1 cellular context compared by ENCODE assay signal in the genomic region with DNA sequence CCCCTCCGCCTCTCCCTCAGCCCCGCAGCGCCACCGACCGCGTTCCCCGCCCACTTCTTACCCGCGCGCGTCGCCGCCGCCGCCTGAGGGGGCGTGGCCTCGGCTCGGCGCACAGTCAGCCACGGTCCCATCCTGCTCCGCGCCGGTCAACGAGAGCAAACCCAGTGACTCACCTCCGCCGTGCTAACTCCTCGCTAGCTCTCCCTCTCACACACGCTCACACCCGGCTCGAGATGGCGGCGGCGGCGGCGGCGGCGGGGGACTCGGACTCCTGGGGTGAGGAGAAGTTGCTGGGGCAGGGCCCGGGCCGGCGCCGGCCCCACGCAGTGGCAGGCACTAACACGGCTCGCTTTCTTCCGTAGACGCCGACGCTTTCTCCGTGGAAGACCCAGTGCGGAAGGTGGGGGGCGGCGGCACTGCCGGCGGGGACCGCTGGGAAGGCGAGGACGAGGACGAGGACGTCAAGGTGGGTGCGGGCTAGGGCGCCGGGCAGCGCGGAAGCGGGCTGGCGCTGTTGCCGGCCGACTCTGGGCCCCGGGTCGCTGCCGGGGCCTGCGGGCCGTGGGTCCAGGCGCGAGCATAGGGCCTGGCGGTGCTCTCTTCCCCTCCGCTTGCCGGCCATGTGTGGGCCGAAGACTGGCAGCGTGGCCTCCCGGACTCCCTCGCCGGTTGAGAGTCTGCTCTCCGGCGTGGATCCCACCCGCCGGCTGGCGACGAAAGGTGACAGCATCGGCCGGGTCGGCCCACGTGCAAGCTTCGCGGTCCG.
TF ChIP-seq lines count a peak whose summit lies in the region.

A gene with protein sequence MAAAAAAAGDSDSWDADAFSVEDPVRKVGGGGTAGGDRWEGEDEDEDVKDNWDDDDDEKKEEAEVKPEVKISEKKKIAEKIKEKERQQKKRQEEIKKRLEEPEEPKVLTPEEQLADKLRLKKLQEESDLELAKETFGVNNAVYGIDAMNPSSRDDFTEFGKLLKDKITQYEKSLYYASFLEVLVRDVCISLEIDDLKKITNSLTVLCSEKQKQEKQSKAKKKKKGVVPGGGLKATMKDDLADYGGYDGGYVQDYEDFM (plus strand): TSS at position 186 of the 766 bp plus-strand sequence. CDS start 48 bp downstream, at position 234.

TF ChIP-seq in K562, 482 proteins besides CTCF, POLR2A, EP300 and RAD21 (continued from another document and continues in another):
- TF ChIP-seq PRMT5 (CRISPR knock-in tag; IDR thresholded peaks at IDR 0.05): peak; percentile 30; the same call in 1 of the 2 replicates
- no peak for TF ChIP-seq NFE2L1 (tag; IDR thresholded peaks at IDR 0.05; ENCODE audit: borderline replicate concordance, low read depth)
- no peak for TF ChIP-seq PHTF2 (CRISPR knock-in tag; IDR thresholded peaks at IDR 0.05)
- no peak for TF ChIP-seq FOS (IDR thresholded peaks at IDR 0.05; ENCODE audit: extremely low read depth, insufficient read length)
- TF ChIP-seq ILF3 (IDR thresholded peaks at IDR 0.05; ENCODE audit: borderline replicate concordance): no peak
- TF ChIP-seq, protein P1, sequence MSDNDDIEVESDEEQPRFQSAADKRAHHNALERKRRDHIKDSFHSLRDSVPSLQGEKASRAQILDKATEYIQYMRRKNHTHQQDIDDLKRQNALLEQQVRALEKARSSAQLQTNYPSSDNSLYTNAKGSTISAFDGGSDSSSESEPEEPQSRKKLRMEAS (CRISPR knock-in tag; IDR thresholded peaks at IDR 0.05): peak; percentile 52
- peak; percentile 80 for TF ChIP-seq CHD1 (IDR thresholded peaks at IDR 0.05; ENCODE audit: low read length)
- TF ChIP-seq, protein P2, sequence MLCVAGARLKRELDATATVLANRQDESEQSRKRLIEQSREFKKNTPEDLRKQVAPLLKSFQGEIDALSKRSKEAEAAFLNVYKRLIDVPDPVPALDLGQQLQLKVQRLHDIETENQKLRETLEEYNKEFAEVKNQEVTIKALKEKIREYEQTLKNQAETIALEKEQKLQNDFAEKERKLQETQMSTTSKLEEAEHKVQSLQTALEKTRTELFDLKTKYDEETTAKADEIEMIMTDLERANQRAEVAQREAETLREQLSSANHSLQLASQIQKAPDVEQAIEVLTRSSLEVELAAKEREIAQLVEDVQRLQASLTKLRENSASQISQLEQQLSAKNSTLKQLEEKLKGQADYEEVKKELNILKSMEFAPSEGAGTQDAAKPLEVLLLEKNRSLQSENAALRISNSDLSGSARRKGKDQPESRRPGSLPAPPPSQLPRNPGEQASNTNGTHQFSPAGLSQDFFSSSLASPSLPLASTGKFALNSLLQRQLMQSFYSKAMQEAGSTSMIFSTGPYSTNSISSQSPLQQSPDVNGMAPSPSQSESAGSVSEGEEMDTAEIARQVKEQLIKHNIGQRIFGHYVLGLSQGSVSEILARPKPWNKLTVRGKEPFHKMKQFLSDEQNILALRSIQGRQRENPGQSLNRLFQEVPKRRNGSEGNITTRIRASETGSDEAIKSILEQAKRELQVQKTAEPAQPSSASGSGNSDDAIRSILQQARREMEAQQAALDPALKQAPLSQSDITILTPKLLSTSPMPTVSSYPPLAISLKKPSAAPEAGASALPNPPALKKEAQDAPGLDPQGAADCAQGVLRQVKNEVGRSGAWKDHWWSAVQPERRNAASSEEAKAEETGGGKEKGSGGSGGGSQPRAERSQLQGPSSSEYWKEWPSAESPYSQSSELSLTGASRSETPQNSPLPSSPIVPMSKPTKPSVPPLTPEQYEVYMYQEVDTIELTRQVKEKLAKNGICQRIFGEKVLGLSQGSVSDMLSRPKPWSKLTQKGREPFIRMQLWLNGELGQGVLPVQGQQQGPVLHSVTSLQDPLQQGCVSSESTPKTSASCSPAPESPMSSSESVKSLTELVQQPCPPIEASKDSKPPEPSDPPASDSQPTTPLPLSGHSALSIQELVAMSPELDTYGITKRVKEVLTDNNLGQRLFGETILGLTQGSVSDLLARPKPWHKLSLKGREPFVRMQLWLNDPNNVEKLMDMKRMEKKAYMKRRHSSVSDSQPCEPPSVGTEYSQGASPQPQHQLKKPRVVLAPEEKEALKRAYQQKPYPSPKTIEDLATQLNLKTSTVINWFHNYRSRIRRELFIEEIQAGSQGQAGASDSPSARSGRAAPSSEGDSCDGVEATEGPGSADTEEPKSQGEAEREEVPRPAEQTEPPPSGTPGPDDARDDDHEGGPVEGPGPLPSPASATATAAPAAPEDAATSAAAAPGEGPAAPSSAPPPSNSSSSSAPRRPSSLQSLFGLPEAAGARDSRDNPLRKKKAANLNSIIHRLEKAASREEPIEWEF (CRISPR knock-in tag; IDR thresholded peaks at IDR 0.05): no peak
- no peak for TF ChIP-seq HDAC6 (IDR thresholded peaks at IDR 0.05; ENCODE audit: low read depth, low read length)
- no peak for TF ChIP-seq ZNF41 (CRISPR knock-in tag; conservative IDR thresholded peaks at IDR 0.05)
- peak; percentile 70 for TF ChIP-seq POLR2H (tag; IDR thresholded peaks at IDR 0.05; ENCODE audit: low read depth)
- peak; percentile 98 for TF ChIP-seq POLR2G (IDR thresholded peaks at IDR 0.05; ENCODE audit: low read depth, low read length)
- no peak for TF ChIP-seq ESRRB (CRISPR knock-in tag; IDR thresholded peaks at IDR 0.05; ENCODE audit: borderline replicate concordance)
- TF ChIP-seq, protein P3, sequence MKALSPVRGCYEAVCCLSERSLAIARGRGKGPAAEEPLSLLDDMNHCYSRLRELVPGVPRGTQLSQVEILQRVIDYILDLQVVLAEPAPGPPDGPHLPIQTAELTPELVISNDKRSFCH (CRISPR knock-in tag; IDR thresholded peaks at IDR 0.05): no peak
- TF ChIP-seq, protein P3 (tag; IDR thresholded peaks at IDR 0.05): peak; percentile 75
- TF ChIP-seq, protein P4, sequence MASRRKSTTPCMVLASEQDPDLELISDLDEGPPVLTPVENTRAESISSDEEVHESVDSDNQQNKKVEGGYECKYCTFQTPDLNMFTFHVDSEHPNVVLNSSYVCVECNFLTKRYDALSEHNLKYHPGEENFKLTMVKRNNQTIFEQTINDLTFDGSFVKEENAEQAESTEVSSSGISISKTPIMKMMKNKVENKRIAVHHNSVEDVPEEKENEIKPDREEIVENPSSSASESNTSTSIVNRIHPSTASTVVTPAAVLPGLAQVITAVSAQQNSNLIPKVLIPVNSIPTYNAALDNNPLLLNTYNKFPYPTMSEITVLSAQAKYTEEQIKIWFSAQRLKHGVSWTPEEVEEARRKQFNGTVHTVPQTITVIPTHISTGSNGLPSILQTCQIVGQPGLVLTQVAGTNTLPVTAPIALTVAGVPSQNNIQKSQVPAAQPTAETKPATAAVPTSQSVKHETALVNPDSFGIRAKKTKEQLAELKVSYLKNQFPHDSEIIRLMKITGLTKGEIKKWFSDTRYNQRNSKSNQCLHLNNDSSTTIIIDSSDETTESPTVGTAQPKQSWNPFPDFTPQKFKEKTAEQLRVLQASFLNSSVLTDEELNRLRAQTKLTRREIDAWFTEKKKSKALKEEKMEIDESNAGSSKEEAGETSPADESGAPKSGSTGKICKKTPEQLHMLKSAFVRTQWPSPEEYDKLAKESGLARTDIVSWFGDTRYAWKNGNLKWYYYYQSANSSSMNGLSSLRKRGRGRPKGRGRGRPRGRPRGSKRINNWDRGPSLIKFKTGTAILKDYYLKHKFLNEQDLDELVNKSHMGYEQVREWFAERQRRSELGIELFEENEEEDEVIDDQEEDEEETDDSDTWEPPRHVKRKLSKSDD (conservative IDR thresholded peaks at IDR 0.05; ENCODE audit: low read length): no peak
- TF ChIP-seq ZZZ3 (IDR thresholded peaks at IDR 0.05): no peak
- TF ChIP-seq ZKSCAN8 (CRISPR knock-in tag; IDR thresholded peaks at IDR 0.05): no peak
- peak; percentile 23; the same call in 1 of the 2 replicates for TF ChIP-seq E2F3 (CRISPR knock-in tag; IDR thresholded peaks at IDR 0.05)
- TF ChIP-seq TAF1 (IDR thresholded peaks at IDR 0.05; ENCODE audit: control insufficient read depth, extremely low read depth, insufficient read depth, low read length, severe bottlenecking): peak; percentile 96
- TF ChIP-seq NFYB (IDR thresholded peaks at IDR 0.05; ENCODE audit: extremely low read depth, insufficient read length): no peak
- TF ChIP-seq SIRT6 (IDR thresholded peaks at IDR 0.05; ENCODE audit: low read depth, low read length): no peak
- no peak for TF ChIP-seq NUFIP1 (IDR thresholded peaks at IDR 0.05; ENCODE audit: partially characterized antibody)
- TF ChIP-seq CHD4 (IDR thresholded peaks at IDR 0.05; ENCODE audit: insufficient read depth, insufficient replicate concordance, low read depth, low read length, poor library complexity, severe bottlenecking): no peak
- TF ChIP-seq KDM5B (IDR thresholded peaks at IDR 0.05; ENCODE audit: insufficient replicate concordance, low read depth, low read length): peak; percentile 76
- TF ChIP-seq GABPA (tag; conservative IDR thresholded peaks at IDR 0.05; ENCODE audit: low read depth): peak; percentile 6; the same call in 1 of the 2 replicates
- peak; percentile 55; the same call in 1 of the 2 replicates for TF ChIP-seq ATF7 (IDR thresholded peaks at IDR 0.05)
- TF ChIP-seq, protein P5, sequence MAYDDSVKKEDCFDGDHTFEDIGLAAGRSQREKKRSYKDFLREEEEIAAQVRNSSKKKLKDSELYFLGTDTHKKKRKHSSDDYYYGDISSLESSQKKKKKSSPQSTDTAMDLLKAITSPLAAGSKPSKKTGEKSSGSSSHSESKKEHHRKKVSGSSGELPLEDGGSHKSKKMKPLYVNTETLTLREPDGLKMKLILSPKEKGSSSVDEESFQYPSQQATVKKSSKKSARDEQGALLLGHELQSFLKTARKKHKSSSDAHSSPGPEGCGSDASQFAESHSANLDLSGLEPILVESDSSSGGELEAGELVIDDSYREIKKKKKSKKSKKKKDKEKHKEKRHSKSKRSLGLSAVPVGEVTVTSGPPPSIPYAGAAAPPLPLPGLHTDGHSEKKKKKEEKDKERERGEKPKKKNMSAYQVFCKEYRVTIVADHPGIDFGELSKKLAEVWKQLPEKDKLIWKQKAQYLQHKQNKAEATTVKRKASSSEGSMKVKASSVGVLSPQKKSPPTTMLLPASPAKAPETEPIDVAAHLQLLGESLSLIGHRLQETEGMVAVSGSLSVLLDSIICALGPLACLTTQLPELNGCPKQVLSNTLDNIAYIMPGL (CRISPR knock-in tag; IDR thresholded peaks at IDR 0.05): peak; percentile 35; the same call in 1 of the 2 replicates
- TF ChIP-seq ZNF589 (CRISPR knock-in tag; IDR thresholded peaks at IDR 0.05; ENCODE audit: low read depth): 0 out of 2 replicates have a peak, but pooled peaks have one; percentile 70
- TF ChIP-seq, protein P6, sequence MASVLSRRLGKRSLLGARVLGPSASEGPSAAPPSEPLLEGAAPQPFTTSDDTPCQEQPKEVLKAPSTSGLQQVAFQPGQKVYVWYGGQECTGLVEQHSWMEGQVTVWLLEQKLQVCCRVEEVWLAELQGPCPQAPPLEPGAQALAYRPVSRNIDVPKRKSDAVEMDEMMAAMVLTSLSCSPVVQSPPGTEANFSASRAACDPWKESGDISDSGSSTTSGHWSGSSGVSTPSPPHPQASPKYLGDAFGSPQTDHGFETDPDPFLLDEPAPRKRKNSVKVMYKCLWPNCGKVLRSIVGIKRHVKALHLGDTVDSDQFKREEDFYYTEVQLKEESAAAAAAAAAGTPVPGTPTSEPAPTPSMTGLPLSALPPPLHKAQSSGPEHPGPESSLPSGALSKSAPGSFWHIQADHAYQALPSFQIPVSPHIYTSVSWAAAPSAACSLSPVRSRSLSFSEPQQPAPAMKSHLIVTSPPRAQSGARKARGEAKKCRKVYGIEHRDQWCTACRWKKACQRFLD (CRISPR knock-in tag; IDR thresholded peaks at IDR 0.05): no peak; the same call in 1 of the 2 replicates
- no peak for TF ChIP-seq COPS2 (conservative IDR thresholded peaks at IDR 0.05)
- no peak for TF ChIP-seq TEAD4 (IDR thresholded peaks at IDR 0.05; ENCODE audit: low read length)
- TF ChIP-seq TEAD4 (CRISPR knock-in tag; IDR thresholded peaks at IDR 0.05; ENCODE audit: borderline replicate concordance): no peak; the same call in 1 of the 2 replicates
- TF ChIP-seq, protein P7, sequence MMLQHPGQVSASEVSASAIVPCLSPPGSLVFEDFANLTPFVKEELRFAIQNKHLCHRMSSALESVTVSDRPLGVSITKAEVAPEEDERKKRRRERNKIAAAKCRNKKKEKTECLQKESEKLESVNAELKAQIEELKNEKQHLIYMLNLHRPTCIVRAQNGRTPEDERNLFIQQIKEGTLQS (IDR thresholded peaks at IDR 0.05): peak; percentile 87
- TF ChIP-seq, protein P7 (CRISPR knock-in tag; conservative IDR thresholded peaks at IDR 0.05): peak; percentile 66; the same call in 1 of the 2 replicates
- TF ChIP-seq, protein P8, sequence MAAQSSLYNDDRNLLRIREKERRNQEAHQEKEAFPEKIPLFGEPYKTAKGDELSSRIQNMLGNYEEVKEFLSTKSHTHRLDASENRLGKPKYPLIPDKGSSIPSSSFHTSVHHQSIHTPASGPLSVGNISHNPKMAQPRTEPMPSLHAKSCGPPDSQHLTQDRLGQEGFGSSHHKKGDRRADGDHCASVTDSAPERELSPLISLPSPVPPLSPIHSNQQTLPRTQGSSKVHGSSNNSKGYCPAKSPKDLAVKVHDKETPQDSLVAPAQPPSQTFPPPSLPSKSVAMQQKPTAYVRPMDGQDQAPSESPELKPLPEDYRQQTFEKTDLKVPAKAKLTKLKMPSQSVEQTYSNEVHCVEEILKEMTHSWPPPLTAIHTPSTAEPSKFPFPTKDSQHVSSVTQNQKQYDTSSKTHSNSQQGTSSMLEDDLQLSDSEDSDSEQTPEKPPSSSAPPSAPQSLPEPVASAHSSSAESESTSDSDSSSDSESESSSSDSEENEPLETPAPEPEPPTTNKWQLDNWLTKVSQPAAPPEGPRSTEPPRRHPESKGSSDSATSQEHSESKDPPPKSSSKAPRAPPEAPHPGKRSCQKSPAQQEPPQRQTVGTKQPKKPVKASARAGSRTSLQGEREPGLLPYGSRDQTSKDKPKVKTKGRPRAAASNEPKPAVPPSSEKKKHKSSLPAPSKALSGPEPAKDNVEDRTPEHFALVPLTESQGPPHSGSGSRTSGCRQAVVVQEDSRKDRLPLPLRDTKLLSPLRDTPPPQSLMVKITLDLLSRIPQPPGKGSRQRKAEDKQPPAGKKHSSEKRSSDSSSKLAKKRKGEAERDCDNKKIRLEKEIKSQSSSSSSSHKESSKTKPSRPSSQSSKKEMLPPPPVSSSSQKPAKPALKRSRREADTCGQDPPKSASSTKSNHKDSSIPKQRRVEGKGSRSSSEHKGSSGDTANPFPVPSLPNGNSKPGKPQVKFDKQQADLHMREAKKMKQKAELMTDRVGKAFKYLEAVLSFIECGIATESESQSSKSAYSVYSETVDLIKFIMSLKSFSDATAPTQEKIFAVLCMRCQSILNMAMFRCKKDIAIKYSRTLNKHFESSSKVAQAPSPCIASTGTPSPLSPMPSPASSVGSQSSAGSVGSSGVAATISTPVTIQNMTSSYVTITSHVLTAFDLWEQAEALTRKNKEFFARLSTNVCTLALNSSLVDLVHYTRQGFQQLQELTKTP (IDR thresholded peaks at IDR 0.05; ENCODE audit: low read depth in 1 of 2, partially characterized antibody in 2 of 2): no peak
- TF ChIP-seq ZNF766 (CRISPR knock-in tag; conservative IDR thresholded peaks at IDR 0.05): 0 out of 2 replicates have a peak, but pooled peaks have one; percentile 64
